In genomic region chr6:99415446-99415845, GRCh38 we compare ENCODE assay signal across 26 cellular contexts. TPM values are rescaled to one million over a fixed set of nuclear protein-coding genes. Genes with fewer than 3 reads are reported as not detected.
DNase-seq lines count a peak whose midpoint lies in the region; ATAC-seq and TF ChIP-seq lines count a peak whose summit lies in the region.
"Had no signal": no experiment of that assay in that cellular context is flagged by ENCODE, and none has a peak within 500 bp of the region (broad histone marks: within the 10 kb centered on the region; RNA-seq: fewer than 3 reads in every experiment).

No MANE protein-coding gene starts in this region.

- H4K20me1 ChIP-seq in GM23248 (ENCODE audit: insufficient read depth): peaks cover 13% of the 10 kb centered on the region; the same call in 1 of the 2 replicates

- H3K4me2 ChIP-seq in GM23248 (ENCODE audit: unreplicated experiment): no peak overlapping the region
- H3K4me2 ChIP-seq: A549, KMS-11 had no signal

- H3K4me3 Mint-ChIP-seq in CD4-positive, CD25-positive, alpha-beta regulatory T cell: peak overlapping the region in 2 of 4 donors; percentile 6 to 21
- no peak overlapping the region for H3K4me3 Mint-ChIP-seq in central memory CD8-positive, alpha-beta T cell
- no peak overlapping the region for H3K4me3 Mint-ChIP-seq in progenitor cell of endocrine pancreas (ENCODE audit: low read depth)
- peak overlapping the region in 1 of 7 donors; percentile 2 for H3K4me3 Mint-ChIP-seq in CD8-positive, alpha-beta memory T cell

- peaks cover 100% of the 10 kb centered on the region for H3K79me2 ChIP-seq in GM23248 (ENCODE audit: insufficient read depth)

- peak overlapping the region; percentile 23 for H3K27ac ChIP-seq in CD4-positive, CD25-positive, alpha-beta regulatory T cell (ENCODE audit: insufficient read depth, low read length, poor library complexity, severe bottlenecking)
- no peak overlapping the region for H3K27ac ChIP-seq in GM23248
- H3K27ac ChIP-seq in CD8-positive, alpha-beta memory T cell (ENCODE audit: low read depth, low read length): no peak overlapping the region
- H3K27ac ChIP-seq: A549, KMS-11, RWPE1 had no signal

- no peaks in the 10 kb centered on the region for H3K27me3 ChIP-seq in CD4-positive, CD25-positive, alpha-beta regulatory T cell (ENCODE audit: control insufficient read depth, insufficient read depth, low read length)
- no peaks in the 10 kb centered on the region for H3K27me3 ChIP-seq in GM23248 (replicated peaks; ENCODE audit: insufficient read depth)
- H3K27me3 ChIP-seq in CD8-positive, alpha-beta memory T cell (ENCODE audit: insufficient read depth, low read length, poor library complexity, severe bottlenecking): no peaks in the 10 kb centered on the region

- POLR2A ChIA-PET in CD8-positive, alpha-beta memory T cell (lab: Charles Lee): no interaction called here

- H3K36me3 Mint-ChIP-seq in CD4-positive, CD25-positive, alpha-beta regulatory T cell: peaks cover 31% of the 10 kb centered on the region
- H3K36me3 Mint-ChIP-seq in central memory CD8-positive, alpha-beta T cell (ENCODE audit: insufficient read depth): peaks cover 33% of the 10 kb centered on the region
- H3K36me3 Mint-ChIP-seq in progenitor cell of endocrine pancreas (ENCODE audit: insufficient read depth): peaks cover 16% of the 10 kb centered on the region
- peaks cover 0 to 52% (median 16%) of the 10 kb centered on the region in 3 donors for H3K36me3 Mint-ChIP-seq in CD8-positive, alpha-beta memory T cell

- in situ Hi-C loops in GM23248 (cut with MboI): no loop called here

- H3K9me2 ChIP-seq in GM23248 (ENCODE audit: insufficient read depth): no peaks in the 10 kb centered on the region

- no peak for ATAC-seq in CD4-positive, CD25-positive, alpha-beta regulatory T cell (ENCODE audit: low read depth in 2 of 2)
- no peak for ATAC-seq in central memory CD8-positive, alpha-beta T cell (replicated peaks; ENCODE audit: extremely low read depth, poor library complexity, severe bottlenecking)
- ATAC-seq in HG03196 (IDR thresholded peaks at IDR 0.05; ENCODE audit: unreplicated experiment): no peak
- no peak for ATAC-seq in HG03039 (IDR thresholded peaks at IDR 0.05; ENCODE audit: unreplicated experiment)
- ATAC-seq: A549, Panc1 had no signal

- no peak for TF ChIP-seq CTCF in progenitor cell of endocrine pancreas (IDR thresholded peaks at IDR 0.05; ENCODE audit: unreplicated experiment)

- H3K4me3 ChIP-seq in CD4-positive, CD25-positive, alpha-beta regulatory T cell (ENCODE audit: low read depth, low read length): peak overlapping the region; percentile 23
- H3K4me3 ChIP-seq in GM23248: no peak overlapping the region
- no peak overlapping the region for H3K4me3 ChIP-seq in CD8-positive, alpha-beta memory T cell (ENCODE audit: low read length)
- H3K4me3 ChIP-seq: A549 had no signal

- H3K4me1 ChIP-seq in CD4-positive, CD25-positive, alpha-beta regulatory T cell (ENCODE audit: control insufficient read depth, insufficient read depth, low read length, poor library complexity, severe bottlenecking): peaks cover 48% of the 10 kb centered on the region
- peaks cover 23% of the 10 kb centered on the region for H3K4me1 ChIP-seq in GM23248 (ENCODE audit: insufficient read depth)
- H3K4me1 ChIP-seq in CD8-positive, alpha-beta memory T cell (ENCODE audit: insufficient read depth, low read length): peaks cover 50% of the 10 kb centered on the region

- no peaks in the 10 kb centered on the region for H3K9me3 ChIP-seq in CD4-positive, CD25-positive, alpha-beta regulatory T cell (ENCODE audit: control insufficient read depth in 2 of 2, low read length in 2 of 2)
- no peaks in the 10 kb centered on the region for H3K9me3 ChIP-seq in GM23248 (ENCODE audit: low read depth)
- H3K9me3 ChIP-seq in CD8-positive, alpha-beta memory T cell (ENCODE audit: low read length): no peaks in the 10 kb centered on the region
- H3K9me3 ChIP-seq: A549 had no signal

- peaks cover 45 to 75% (median 58%) of the 10 kb centered on the region in 4 donors for H3K4me1 Mint-ChIP-seq in CD4-positive, CD25-positive, alpha-beta regulatory T cell
- H3K4me1 Mint-ChIP-seq in central memory CD8-positive, alpha-beta T cell: peaks cover 65% of the 10 kb centered on the region
- peaks cover 3% of the 10 kb centered on the region for H3K4me1 Mint-ChIP-seq in progenitor cell of endocrine pancreas (ENCODE audit: low read depth)
- H3K4me1 Mint-ChIP-seq in CD8-positive, alpha-beta memory T cell: peaks cover 64 to 90% (median 83%) of the 10 kb centered on the region in 3 donors

- CTCF ChIA-PET in CD8-positive, alpha-beta memory T cell (lab: Charles Lee): no interaction called here

- H3K9me3 Mint-ChIP-seq in CD4-positive, CD25-positive, alpha-beta regulatory T cell: no peaks in the 10 kb centered on the region
- no peaks in the 10 kb centered on the region for H3K9me3 Mint-ChIP-seq in central memory CD8-positive, alpha-beta T cell
- H3K9me3 Mint-ChIP-seq in progenitor cell of endocrine pancreas (ENCODE audit: low read depth): no peaks in the 10 kb centered on the region
- no peaks in the 10 kb centered on the region for H3K9me3 Mint-ChIP-seq in CD8-positive, alpha-beta memory T cell
- H3K9me3 Mint-ChIP-seq: IgD-negative memory B cell had no signal

- no peak for DNase-seq in CD4-positive, CD25-positive, alpha-beta regulatory T cell
- DNase-seq in GM23248: peak; percentile 32
- DNase-seq in central memory CD8-positive, alpha-beta T cell (ENCODE audit: low spot score in 2 of 2): no peak
- DNase-seq in progenitor cell of endocrine pancreas (ENCODE audit: low spot score, unreplicated experiment): no peak
- no peak for DNase-seq in activated effector memory CD4-positive, alpha-beta T cell treated with Interleukin-2 at 50 U/mL for 16 hours
- DNase-seq in CD8-positive, alpha-beta memory T cell: no peak
- DNase-seq: AML-193, C1 segment of cervical spinal cord, Calu3, DMS79 treated with DMSO at 0.1 percent for 48 hours, GF-D8, H7, NCI-H1048, NCI-H1417 treated with DMSO at 0.1 percent for 48 hours, NCI-H1694 treated with DMSO at 0.1 percent for 48 hours, NCI-H2081, NCI-H2227 treated with DMSO at 0.1 percent for 48 hours, NCI-H526 treated with DMSO at 0.1 percent for 48 hours, SHP77 had no signal

- H3K27me3 Mint-ChIP-seq in CD4-positive, CD25-positive, alpha-beta regulatory T cell: no peaks in the 10 kb centered on the region
- H3K27me3 Mint-ChIP-seq in central memory CD8-positive, alpha-beta T cell: no peaks in the 10 kb centered on the region
- H3K27me3 Mint-ChIP-seq in progenitor cell of endocrine pancreas: no peaks in the 10 kb centered on the region
- peaks cover 0 to 2% of the 10 kb centered on the region in 2 donors for H3K27me3 Mint-ChIP-seq in CD8-positive, alpha-beta memory T cell
- H3K27me3 Mint-ChIP-seq: IgD-negative memory B cell had no signal

- no peak overlapping the region for H2AFZ ChIP-seq in GM23248

- no peaks in the 10 kb centered on the region for H3F3A ChIP-seq in GM23248 (ENCODE audit: insufficient read depth)

- H3K9ac ChIP-seq in GM23248: no peak overlapping the region
- H3K9ac ChIP-seq: KMS-11 had no signal

- peaks cover 43% of the 10 kb centered on the region for H3K36me3 ChIP-seq in CD4-positive, CD25-positive, alpha-beta regulatory T cell (ENCODE audit: control insufficient read depth, insufficient read depth, low read length)
- peaks cover 16% of the 10 kb centered on the region; the same call in 1 of the 2 replicates for H3K36me3 ChIP-seq in GM23248 (ENCODE audit: low read depth)
- peaks cover 14% of the 10 kb centered on the region for H3K36me3 ChIP-seq in CD8-positive, alpha-beta memory T cell (ENCODE audit: insufficient read depth, low read length)

- H3K27ac Mint-ChIP-seq in CD4-positive, CD25-positive, alpha-beta regulatory T cell: no peak overlapping the region
- peak overlapping the region; percentile 62 for H3K27ac Mint-ChIP-seq in central memory CD8-positive, alpha-beta T cell (ENCODE audit: low read depth)
- peak overlapping the region; percentile 31 for H3K27ac Mint-ChIP-seq in progenitor cell of endocrine pancreas
- peak overlapping the region in 3 of 8 donors; percentile 3 to 20 (median 14) for H3K27ac Mint-ChIP-seq in CD8-positive, alpha-beta memory T cell

RNA-seq across cellular contexts. Expression of gene PNISR, which starts 9.7 kb away (rescaled TPM):
- total RNA-seq in CD4-positive, CD25-positive, alpha-beta regulatory T cell: 301 TPM
- polyA plus RNA-seq in CD4-positive, CD25-positive, alpha-beta regulatory T cell: 10 to 100 TPM; 55.4 to 79.2 (median 69.2) TPM
- 46.6 and 56.3 TPM in 2 replicates for total RNA-seq in GM23248 (2014; rRNA removed; shearing (Covaris generic))
- polyA plus RNA-seq in GM23248 (2016; fragmentation: Nextera tagmentation; extraction: Ambion mirVana): 40.0 and 55.8 TPM in 2 replicates
- total RNA-seq in progenitor cell of endocrine pancreas: 207 and 213 TPM in 2 replicates
- total RNA-seq in CD8-positive, alpha-beta memory T cell: 100 to 1,000 TPM; 104 to 105 TPM
- polyA plus RNA-seq in CD8-positive, alpha-beta memory T cell: 80.2 TPM

RNA-seq across cellular contexts. Expression of gene COQ3, which starts 21.5 kb away (rescaled TPM):
- 1.4 TPM for total RNA-seq in CD4-positive, CD25-positive, alpha-beta regulatory T cell
- polyA plus RNA-seq in CD4-positive, CD25-positive, alpha-beta regulatory T cell: 1 to 10 TPM; 6.2 to 8.0 (median 6.9) TPM
- total RNA-seq in GM23248 (2014; rRNA removed; shearing (Covaris generic)): 2.5 and 3.5 TPM in 2 replicates
- polyA plus RNA-seq in GM23248 (2016; fragmentation: Nextera tagmentation; extraction: Ambion mirVana): 8.5 and 8.8 TPM in 2 replicates
- total RNA-seq in progenitor cell of endocrine pancreas: 4.2 and 4.8 TPM in 2 replicates
- 10 to 100 TPM; 18.9 to 20.7 TPM for total RNA-seq in CD8-positive, alpha-beta memory T cell
- polyA plus RNA-seq in CD8-positive, alpha-beta memory T cell: 7.9 TPM

Comparison
In these comparisons a context has a peak if more than half of its experiments do, and no peak if none do; other contexts are left out.
1. H3K27ac Mint-ChIP-seq: peak in central memory CD8-positive, alpha-beta T cell (single experiment) and progenitor cell of endocrine pancreas (single experiment); none in CD4-positive, CD25-positive, alpha-beta regulatory T cell (0 of 3).